ENCODE assay signal across 1 cellular context in the genomic region with DNA sequence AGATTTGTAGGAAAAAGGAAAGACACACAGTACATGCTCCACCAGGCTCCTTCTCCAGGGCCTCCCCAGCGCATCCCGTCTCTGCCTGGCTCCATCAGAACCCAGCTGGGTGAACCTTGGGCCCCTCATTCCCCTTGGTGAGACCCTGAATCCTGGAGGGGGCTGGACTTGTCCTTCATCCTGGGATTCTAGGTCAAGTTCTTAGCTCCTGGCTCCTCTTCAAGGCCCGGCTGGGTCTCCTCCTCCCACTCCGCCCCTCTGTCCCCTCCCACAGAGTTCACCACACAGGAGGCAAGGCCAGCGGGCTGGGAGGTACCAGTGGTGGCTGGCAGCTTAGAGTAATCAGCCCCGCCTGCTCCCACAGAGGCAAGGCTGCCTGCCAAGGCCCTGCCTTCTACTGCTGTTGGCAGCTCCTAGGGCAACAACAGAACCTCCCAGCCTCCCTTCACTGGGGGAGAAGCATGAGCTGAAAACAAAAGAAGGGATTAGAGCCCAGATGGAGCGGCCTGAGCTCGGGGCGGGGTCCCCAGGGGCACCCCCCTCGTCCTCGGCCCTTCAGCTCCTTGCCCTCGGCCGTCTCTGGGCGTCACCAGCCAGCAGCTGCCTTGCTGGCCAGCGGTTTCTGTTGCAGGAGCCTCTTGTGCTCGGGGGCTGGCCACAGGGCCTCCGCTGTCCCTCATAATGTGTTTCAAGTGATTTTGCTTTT.
TF ChIP-seq lines count a peak whose summit lies in the region.

No MANE protein-coding gene starts in this region.

TF ChIP-seq in H1, 55 proteins besides CTCF, POLR2A, EP300 and RAD21:
- no peak for TF ChIP-seq SUZ12 (IDR thresholded peaks at IDR 0.05; ENCODE audit: low read length)
- TF ChIP-seq FOSL1 (IDR thresholded peaks at IDR 0.05; ENCODE audit: insufficient read depth, low read depth, low read length) = no peak
- no peak for TF ChIP-seq CHD2 (IDR thresholded peaks at IDR 0.05; ENCODE audit: low read length)
- no peak for TF ChIP-seq KDM5A (IDR thresholded peaks at IDR 0.05; ENCODE audit: low read length)
